In genomic region chr15:77907824-77908751, GRCh38 we compare ENCODE assay signal across 7 cellular contexts.
A peak's percentile ranks its signal among the peaks of the same experiment; 100 is the strongest.
DNase-seq lines count a peak whose midpoint lies in the region; ATAC-seq and TF ChIP-seq lines count a peak whose summit lies in the region.

No MANE protein-coding gene starts in this region.

- peaks cover 6% of the 10 kb centered on the region for H3K36me3 Mint-ChIP-seq in Calu3 (ENCODE audit: insufficient read depth, unreplicated experiment)

- H3K27me3 Mint-ChIP-seq in Calu3 (ENCODE audit: unreplicated experiment), result peaks cover 43% of the 10 kb centered on the region

- no peaks in the 10 kb centered on the region for H3K9me3 ChIP-seq in MM.1S (replicated peaks; ENCODE audit: insufficient read depth, low read length)

- CTCF ChIA-PET in Calu3 (lab: Charles Lee), result interaction anchor here (0.7 kb wide), 1 partner anchor 200 kb away, joined by 3 read pairs; no protein-coding TSS in a partner anchor

- H3K36me3 ChIP-seq in GM06990 (ENCODE audit: control insufficient read depth, insufficient read depth, low read length) (no peaks in the 10 kb centered on the region), MM.1S (replicated peaks; ENCODE audit: insufficient read depth, low read length) (no peaks in the 10 kb centered on the region)

- H3K9me3 Mint-ChIP-seq in Calu3 (ENCODE audit: low read depth, unreplicated experiment), result no peaks in the 10 kb centered on the region

- TF ChIP-seq CTCF in GM06990 (IDR thresholded peaks at IDR 0.05; ENCODE audit: insufficient read depth, low read length, poor library complexity, severe bottlenecking) (peak; percentile 83), MM.1S (IDR thresholded peaks at IDR 0.05; ENCODE audit: low read length) (peak; percentile 50), foreskin keratinocyte (conservative IDR thresholded peaks at IDR 0.05) (peak; percentile 66), Calu3 (IDR thresholded peaks at IDR 0.05; ENCODE audit: unreplicated experiment) (no peak)

- H2AFZ ChIP-seq in MM.1S (ENCODE audit: low read length), result no peak overlapping the region

- H3K27ac Mint-ChIP-seq in Calu3 (ENCODE audit: unreplicated experiment), result no peak overlapping the region

- peaks cover 20% of the 10 kb centered on the region for H3K4me1 Mint-ChIP-seq in Calu3 (ENCODE audit: low read depth, unreplicated experiment)

- no TSS peak for BruUV-seq in Calu3 (replicated peaks; lab: Mats Ljungman, UMichigan)

- H3K4me1 ChIP-seq in MM.1S (ENCODE audit: low read length), result no peaks in the 10 kb centered on the region
- no peaks in the 10 kb centered on the region for H3K4me1 ChIP-seq in foreskin keratinocyte

- DNase-seq in GM06990 (ENCODE audit: extremely low read depth, insufficient read length), result peak; percentile 44
- peak; percentile 53 for DNase-seq in MM.1S
- peak; percentile 13 to 16 for DNase-seq in activated CD4-positive, alpha-beta T cell treated with anti-CD3 and anti-CD28 coated beads, Interleukin-2, amount 50 U/mL, for 4 hours
- DNase-seq in foreskin keratinocyte, result no peak
- DNase-seq in stimulated activated CD4-positive, alpha-beta T cell treated with anti-CD3 and anti-CD28 coated beads, Interleukin-2, amount 100 ng/mL, for 24 hours, result peak; percentile 56 to 82
- no peak for DNase-seq in Calu3

- H3F3A ChIP-seq in MM.1S (ENCODE audit: insufficient read depth, low read length), result no peaks in the 10 kb centered on the region

- H3K9me2 ChIP-seq in MM.1S (replicated peaks; ENCODE audit: insufficient read depth, low read length), result no peaks in the 10 kb centered on the region

- no peaks in the 10 kb centered on the region for H4K20me1 ChIP-seq in MM.1S (ENCODE audit: insufficient read depth, low read length)

- H3K79me2 ChIP-seq in MM.1S (ENCODE audit: low read length), result no peaks in the 10 kb centered on the region

- H3K4me3 ChIP-seq in GM06990 (replicated peaks; ENCODE audit: low read depth, low read length) (no peak overlapping the region), MM.1S (ENCODE audit: low read length) (no peak overlapping the region)

- no peak overlapping the region for H3K4me2 ChIP-seq in MM.1S (ENCODE audit: low read depth, low read length)

- H3K9ac ChIP-seq in MM.1S (ENCODE audit: low read length), result no peak overlapping the region

- intact Hi-C loops in Calu3 (cut with micrococcal nuclease; ENCODE audit: unreplicated experiment), result no loop called here

- ATAC-seq in foreskin keratinocyte (peak; percentile 73), HG03521 (IDR thresholded peaks at IDR 0.05; ENCODE audit: unreplicated experiment) (no peak)

- H3K27ac ChIP-seq in MM.1S (ENCODE audit: low read length) (no peak overlapping the region), foreskin keratinocyte (no peak overlapping the region)

- H3K27me3 ChIP-seq in GM06990 (replicated peaks; ENCODE audit: control insufficient read depth, insufficient read depth, low read length) (no peaks in the 10 kb centered on the region), MM.1S (replicated peaks; ENCODE audit: insufficient read depth, low read length) (peaks cover 29% of the 10 kb centered on the region), foreskin keratinocyte (no peaks in the 10 kb centered on the region)

- no peak overlapping the region for H3K4me3 Mint-ChIP-seq in Calu3 (ENCODE audit: low read depth, unreplicated experiment)

Comparison
In these comparisons a context has a peak if more than half of its experiments do, and no peak if none do; other contexts are left out.
1. DNase-seq: peak in GM06990 (single experiment), MM.1S (single experiment), activated CD4-positive, alpha-beta T cell treated with anti-CD3 and anti-CD28 coated beads, Interleukin-2, amount 50 U/mL, for 4 hours (2 of 2) and stimulated activated CD4-positive, alpha-beta T cell treated with anti-CD3 and anti-CD28 coated beads, Interleukin-2, amount 100 ng/mL, for 24 hours (2 of 2); none in foreskin keratinocyte (0 of 2) and Calu3 (single experiment).